1 cellular context compared by ENCODE assay signal in genomic region chr6:34457747-34458462, GRCh38.
TF ChIP-seq lines count a peak whose summit lies in the region.

No MANE protein-coding gene starts in this region.

TF ChIP-seq in HepG2, 621 proteins besides CTCF, POLR2A, EP300 and RAD21 (continued from another document and continues in another):
- TF ChIP-seq NFYB (CRISPR knock-in tag; IDR thresholded peaks at IDR 0.05) (peak; percentile 60), ZSCAN29 (CRISPR knock-in tag; conservative IDR thresholded peaks at IDR 0.05) (no peak), SP2 (CRISPR knock-in tag; IDR thresholded peaks at IDR 0.05) (peak; percentile 66; the same call in 1 of the 2 replicates), MAF1 (CRISPR knock-in tag; IDR thresholded peaks at IDR 0.05; ENCODE audit: borderline replicate concordance) (no peak), SETDB1 (CRISPR knock-in tag; IDR thresholded peaks at IDR 0.05; ENCODE audit: borderline replicate concordance) (no peak), FOXA3 (CRISPR knock-in tag; IDR thresholded peaks at IDR 0.05) (no peak), TFDP2 (CRISPR knock-in tag; IDR thresholded peaks at IDR 0.05) (peak; percentile 32; the same call in 1 of the 2 replicates), SOX6 (IDR thresholded peaks at IDR 0.05) (no peak), SOX6 (CRISPR knock-in tag; IDR thresholded peaks at IDR 0.05) (0 out of 2 replicates have a peak, but pooled peaks have one; percentile 5), MEF2D (CRISPR knock-in tag; IDR thresholded peaks at IDR 0.05) (no peak), ETS1 (CRISPR knock-in tag; IDR thresholded peaks at IDR 0.05) (no peak), AHR (CRISPR knock-in tag; IDR thresholded peaks at IDR 0.05) (no peak; the same call in 1 of the 2 replicates), ETV5 (CRISPR knock-in tag; IDR thresholded peaks at IDR 0.05; ENCODE audit: borderline replicate concordance) (no peak; the same call in 1 of the 2 replicates), THAP8 (CRISPR knock-in tag; IDR thresholded peaks at IDR 0.05; ENCODE audit: borderline replicate concordance) (no peak), U2AF2 (IDR thresholded peaks at IDR 0.05; ENCODE audit: low read depth, low read length) (no peak), CBFB (CRISPR knock-in tag; IDR thresholded peaks at IDR 0.05) (0 out of 2 replicates have a peak, but pooled peaks have one; percentile 31), FOSL1 (CRISPR knock-in tag; IDR thresholded peaks at IDR 0.05; ENCODE audit: borderline replicate concordance) (no peak), ZBTB40 (IDR thresholded peaks at IDR 0.05) (no peak), ZBTB40 (CRISPR knock-in tag; IDR thresholded peaks at IDR 0.05) (0 out of 2 replicates have a peak, but pooled peaks have one; percentile 38), IKZF4 (CRISPR knock-in tag; IDR thresholded peaks at IDR 0.05; ENCODE audit: borderline replicate concordance, low read depth, not compliant biosample characterization) (peak; percentile 62), EHMT2 (IDR thresholded peaks at IDR 0.05; ENCODE audit: borderline replicate concordance, low read depth, low read length) (no peak), ZBTB33 (CRISPR knock-in tag; IDR thresholded peaks at IDR 0.05) (no peak), FOXP1 (IDR thresholded peaks at IDR 0.05) (no peak), FOXP1 (CRISPR knock-in tag; IDR thresholded peaks at IDR 0.05) (no peak), NFIC (IDR thresholded peaks at IDR 0.05; ENCODE audit: low read length) (no peak), GRHL1 (CRISPR knock-in tag; conservative IDR thresholded peaks at IDR 0.05) (no peak), CREB1 (IDR thresholded peaks at IDR 0.05) (no peak), CREB1 (CRISPR knock-in tag; IDR thresholded peaks at IDR 0.05) (no peak), RBAK (CRISPR knock-in tag; IDR thresholded peaks at IDR 0.05) (no peak), ZMAT5 (CRISPR knock-in tag; IDR thresholded peaks at IDR 0.05; ENCODE audit: borderline replicate concordance, low read depth) (no peak), ASH2L (IDR thresholded peaks at IDR 0.05; ENCODE audit: insufficient read length, low read depth, low read length) (no peak), ZNF564 (CRISPR knock-in tag; IDR thresholded peaks at IDR 0.05) (0 out of 2 replicates have a peak, but pooled peaks have one; percentile 17), HOXA5 (CRISPR knock-in tag; IDR thresholded peaks at IDR 0.05) (peak; percentile 62; the same call in 1 of the 2 replicates), PRDM10 (CRISPR knock-in tag; IDR thresholded peaks at IDR 0.05; ENCODE audit: low read depth) (0 out of 2 replicates have a peak, but pooled peaks have one; percentile 12), ZNF350 (CRISPR knock-in tag; IDR thresholded peaks at IDR 0.05; ENCODE audit: borderline replicate concordance, low read depth) (no peak), JUNB (CRISPR knock-in tag; IDR thresholded peaks at IDR 0.05; ENCODE audit: borderline replicate concordance) (no peak), LRRFIP1 (CRISPR knock-in tag; conservative IDR thresholded peaks at IDR 0.05) (no peak), RFXANK (CRISPR knock-in tag; IDR thresholded peaks at IDR 0.05) (no peak)
